23 cellular contexts compared by ENCODE assay signal in genomic region chr6:34331361-34332050, GRCh38.
A peak's percentile ranks its signal among the peaks of the same experiment; 100 is the strongest.
DNase-seq lines count a peak whose midpoint lies in the region; TF ChIP-seq lines count a peak whose summit lies in the region.
"Had no signal": no experiment of that assay in that cellular context is flagged by ENCODE, and none has a peak within 500 bp of the region (broad histone marks: within the 10 kb centered on the region; RNA-seq: fewer than 3 reads in every experiment).

No MANE protein-coding gene starts in this region.

- TF ChIP-seq CTCF in OCI-LY1 (IDR thresholded peaks at IDR 0.05; ENCODE audit: low read length) (no peak), fibroblast of pulmonary artery (IDR thresholded peaks at IDR 0.05; ENCODE audit: low read length, missing control alignments) (no peak), vagina (IDR thresholded peaks at IDR 0.05) (no peak)

- H2AFZ ChIP-seq in OCI-LY1 (ENCODE audit: low read length): no peak overlapping the region

- peaks cover 10% of the 10 kb centered on the region; the same call in 1 of the 2 replicates for H3K36me3 ChIP-seq in OCI-LY1 (ENCODE audit: insufficient read depth, low read length)
- no peaks in the 10 kb centered on the region for H3K36me3 ChIP-seq in vagina

- H3K9me3 ChIP-seq in OCI-LY1 (ENCODE audit: low read length) (no peaks in the 10 kb centered on the region), vagina (no peaks in the 10 kb centered on the region)
- H3K9me3 ChIP-seq: tibial nerve had no signal

- H3K79me2 ChIP-seq in OCI-LY1 (ENCODE audit: insufficient read depth, low read length): no peaks in the 10 kb centered on the region

- no peak for TF ChIP-seq POLR2A in vagina (IDR thresholded peaks at IDR 0.05)

- H3K4me1 ChIP-seq in OCI-LY1 (ENCODE audit: insufficient read depth, low read length, severe bottlenecking) (peaks cover 41% of the 10 kb centered on the region), vagina (no peaks in the 10 kb centered on the region)

- H3K9ac ChIP-seq in OCI-LY1 (ENCODE audit: low read length): no peak overlapping the region

- H3K9me2 ChIP-seq in OCI-LY1 (ENCODE audit: low read depth, low read length): no peaks in the 10 kb centered on the region

- intact Hi-C loops in vagina (cut with DNase I): no loop called here

- H3K4me3 ChIP-seq in OCI-LY1 (ENCODE audit: low read depth, low read length, poor library complexity, severe bottlenecking) (no peak overlapping the region), fibroblast of pulmonary artery (replicated peaks; ENCODE audit: low read depth, low read length) (no peak overlapping the region), vagina (no peak overlapping the region)
- H3K4me3 ChIP-seq: smooth muscle cell, tibial nerve had no signal

- no peak overlapping the region; the same call in 1 of the 2 replicates for H3K4me2 ChIP-seq in OCI-LY1 (ENCODE audit: low read length)
- H3K4me2 ChIP-seq: smooth muscle cell had no signal

- H3K27me3 ChIP-seq in OCI-LY1 (ENCODE audit: insufficient read depth, low read length): no peaks in the 10 kb centered on the region
- H3K27me3 ChIP-seq in vagina: no peaks in the 10 kb centered on the region
- H3K27me3 ChIP-seq: tibial nerve had no signal

- DNase-seq in DMS 273 (lab: John Stamatoyannopoulos, UW; ENCODE audit: unreplicated experiment) (peak; percentile 70), DMS 273 treated with DMSO at 0.1 percent for 48 hours (lab: John Stamatoyannopoulos, UW) (no peak), fibroblast of pulmonary artery (ENCODE audit: low read depth) (peak; percentile 65), smooth muscle cell of the brain vasculature (ENCODE audit: low read depth, low spot score) (peak; percentile 28), dedifferentiated amniotic fluid mesenchymal stem cell (ENCODE audit: extremely low spot score) (no peak), kidney glomerular epithelial cell (lab: John Stamatoyannopoulos, UW) (no peak), vagina (ENCODE audit: extremely low spot score in 2 of 2) (no peak)
- DNase-seq: activated CD4-positive, alpha-beta T cell treated with anti-CD3 and anti-CD28 coated beads, Interleukin-2, amount 10 ng/mL, durations not matched to agents 7 days and 5 days; aorta; DMS79 treated with DMSO at 0.1 percent for 48 hours; effector CD8-positive, alpha-beta T cell; glutamatergic neuron; NCI-H1105; NCI-H2081; NCI-H510A treated with DMSO at 0.1 percent for 48 hours; stimulated activated CD4-positive, alpha-beta T cell treated with anti-CD3 and anti-CD28 coated beads, Interleukin-4, amount 100 ng/mL, for 1 hour; stimulated activated naive CD8-positive, alpha-beta T cell treated with anti-CD3 and anti-CD28 coated beads, Interleukin-15, amount 100 ng/mL, for 72 hours had no signal

- no peaks in the 10 kb centered on the region for H3F3A ChIP-seq in OCI-LY1 (ENCODE audit: insufficient read depth, low read length)

- H4K20me1 ChIP-seq in OCI-LY1 (ENCODE audit: insufficient read depth, low read length): no peaks in the 10 kb centered on the region

- H3K27ac ChIP-seq in OCI-LY1 (ENCODE audit: low read depth, low read length, poor library complexity, severe bottlenecking) (peak overlapping the region; percentile 82), vagina (no peak overlapping the region)
- H3K27ac ChIP-seq: 22Rv1, RWPE1, tibial nerve, VCaP had no signal

Comparison
In these comparisons a context has a peak if more than half of its experiments do, and no peak if none do; other contexts are left out.
1. DNase-seq: peak in DMS 273 (single experiment), fibroblast of pulmonary artery (single experiment) and smooth muscle cell of the brain vasculature (single experiment); none in DMS 273 treated with DMSO at 0.1 percent for 48 hours (single experiment), dedifferentiated amniotic fluid mesenchymal stem cell (single experiment), kidney glomerular epithelial cell (single experiment) and vagina (0 of 2).